In genomic region chr7:149598721-149599308, GRCh38 we compare ENCODE assay signal across 8 cellular contexts.
DNase-seq lines count a peak whose midpoint lies in the region; ATAC-seq, FAIRE-seq and TF ChIP-seq lines count a peak whose summit lies in the region.

No MANE protein-coding gene starts in this region.

- no peak for TF ChIP-seq EP300 in SK-N-SH (IDR thresholded peaks at IDR 0.05; ENCODE audit: borderline replicate concordance in 1 of 2, low read depth in 1 of 2, low read length in 1 of 2)

- H3K9ac ChIP-seq in SK-N-SH, result no peak overlapping the region

- no peaks in the 10 kb centered on the region for H4K20me1 ChIP-seq in SK-N-SH (ENCODE audit: insufficient read depth)

- peak; percentile 59 for TF ChIP-seq RAD21 in SK-N-SH (IDR thresholded peaks at IDR 0.05; ENCODE audit: low read length)

- no peak overlapping the region for H3K4me3 ChIP-seq in HEK293 (ENCODE audit: low read depth, low read length)
- H3K4me3 ChIP-seq in SK-N-SH (ENCODE audit: low read depth in 2 of 2, low read length in 1 of 2), result no peak overlapping the region
- H3K4me3 ChIP-seq in fibroblast of villous mesenchyme (ENCODE audit: low read depth, low read length), result no peak overlapping the region
- no peak overlapping the region for H3K4me3 ChIP-seq in small intestine (ENCODE audit: low read depth in 1 of 2, low read length in 2 of 2)

- H3K27me3 ChIP-seq in SK-N-SH (ENCODE audit: insufficient read depth), result no peaks in the 10 kb centered on the region
- H3K27me3 ChIP-seq in small intestine (ENCODE audit: control insufficient read depth in 2 of 2, insufficient read depth in 2 of 2, low read length in 2 of 2), result no peaks in the 10 kb centered on the region

- no peaks in the 10 kb centered on the region for H3K79me2 ChIP-seq in SK-N-SH (ENCODE audit: insufficient read depth)

- CTCF ChIA-PET in HEK293 (lab: Yijun Ruan, JAX), result interaction anchor here (1.0 kb wide), 1 partner anchor 103 kb away, joined by 5 read pairs; no protein-coding TSS in a partner anchor
- CTCF ChIA-PET in SK-N-SH (lab: Yijun Ruan, JAX), result interaction anchor here (0.7 to 1.4 kb wide), 8 partner anchors 10 to 338 kb away, joined by 3 to 6 read pairs (median 3); no protein-coding TSS in a partner anchor

- 100% methylated on average over 1 of the region's 1 CpG for WGBS in SK-N-SH (ENCODE audit: low lambda C conversion rate)
- 89 to 100% (median 95%) methylated on average over 1 of the region's 1 CpG for WGBS in small intestine, 3 donors

- H3K36me3 ChIP-seq in HEK293 (ENCODE audit: control insufficient read depth in 2 of 2, insufficient read depth in 1 of 2, low read length in 2 of 2) (peaks cover 18 to 93% of the 10 kb centered on the region in 2 experiments; a peak in 2 of 3 replicates), SK-N-SH (replicated peaks in 1 of 2; ENCODE audit: control insufficient read depth in 1 of 2, insufficient read depth in 2 of 2, low read length in 1 of 2) (peaks cover 52 to 60% of the 10 kb centered on the region in 2 experiments), small intestine (ENCODE audit: control insufficient read depth in 2 of 2, insufficient read depth in 2 of 2, low read length in 2 of 2) (peaks cover 7 to 8% of the 10 kb centered on the region in 2 donors)

- FAIRE-seq in small intestine (lab: Jason Lieb, UNC), result no peak

- no peaks in the 10 kb centered on the region for H3K9me3 ChIP-seq in HEK293 (ENCODE audit: control insufficient read depth, insufficient read depth, low read depth, low read length)
- H3K9me3 ChIP-seq in SK-N-SH, result no peaks in the 10 kb centered on the region
- no peaks in the 10 kb centered on the region for H3K9me3 ChIP-seq in small intestine (ENCODE audit: control insufficient read depth, low read depth)

- H3K27ac ChIP-seq in HEK293 (ENCODE audit: extremely low read depth, low read depth, low read length), result no peak overlapping the region
- no peak overlapping the region for H3K27ac ChIP-seq in SK-N-SH (ENCODE audit: low read depth in 2 of 2, low read length in 1 of 2)
- no peak overlapping the region for H3K27ac ChIP-seq in small intestine (ENCODE audit: low read depth in 1 of 2, low read length in 1 of 2)

- no peak for ATAC-seq in HG02571 (IDR thresholded peaks at IDR 0.05; ENCODE audit: unreplicated experiment)

- no peak for TF ChIP-seq CTCF in HEK293 (tag by site-specific recombination; IDR thresholded peaks at IDR 0.05)
- TF ChIP-seq CTCF in SK-N-SH (IDR thresholded peaks at IDR 0.05), result peak; percentile 50
- peak; percentile 67 for TF ChIP-seq CTCF in fibroblast of villous mesenchyme (IDR thresholded peaks at IDR 0.05; ENCODE audit: insufficient read depth, low read depth, low read length)

- POLR2A ChIA-PET in HEK293 (lab: Yijun Ruan, JAX), result no interaction called here
- POLR2A ChIA-PET in SK-N-SH (lab: Yijun Ruan, JAX), result no interaction called here

- no peak overlapping the region for H3K4me2 ChIP-seq in SK-N-SH

- peak; percentile 51 for DNase-seq in ELR (ENCODE audit: low read depth)
- DNase-seq in SK-N-SH, result peak; percentile 51
- DNase-seq in fibroblast of villous mesenchyme (ENCODE audit: low read depth), result peak; percentile 33
- peak; percentile 5 for DNase-seq in small intestine
- no peak for DNase-seq in NCI-H1436 treated with DMSO at 0.1 percent for 48 hours (lab: John Stamatoyannopoulos, UW)
- DNase-seq in T-helper 9 cell, result no peak

- no peaks in the 10 kb centered on the region for H3K9me2 ChIP-seq in SK-N-SH

- H3F3A ChIP-seq in SK-N-SH (replicated peaks; ENCODE audit: insufficient read depth), result peaks cover 7% of the 10 kb centered on the region

- H3K4me1 ChIP-seq in HEK293 (ENCODE audit: control insufficient read depth, insufficient read depth, low read length), result no peaks in the 10 kb centered on the region
- H3K4me1 ChIP-seq in SK-N-SH (ENCODE audit: control insufficient read depth in 1 of 2, insufficient read depth in 2 of 2, low read depth in 1 of 2, low read length in 1 of 2), result no peaks in the 10 kb centered on the region
- H3K4me1 ChIP-seq in small intestine (ENCODE audit: control insufficient read depth in 2 of 2, insufficient read depth in 1 of 2, low read depth in 1 of 2, low read length in 1 of 2), result no peaks in the 10 kb centered on the region

- no peak overlapping the region for H2AFZ ChIP-seq in SK-N-SH (ENCODE audit: low read depth)

TF ChIP-seq in HEK293, 187 proteins besides CTCF, POLR2A, EP300 and RAD21:
- TF ChIP-seq ZNF274 (IDR thresholded peaks at IDR 0.05; ENCODE audit: low read length) (no peak), ZNF274 (tag by site-specific recombination; IDR thresholded peaks at IDR 0.05; ENCODE audit: borderline replicate concordance) (no peak), KLF17 (tag by site-specific recombination; IDR thresholded peaks at IDR 0.05) (no peak), ZNF654 (tag by site-specific recombination; IDR thresholded peaks at IDR 0.05; ENCODE audit: low read depth) (0 out of 2 replicates have a peak, but pooled peaks have one; percentile 18), ZBTB17 (tag by site-specific recombination; IDR thresholded peaks at IDR 0.05) (peak; percentile 36; the same call in 1 of the 2 replicates), TRIM28 (IDR thresholded peaks at IDR 0.05; ENCODE audit: borderline replicate concordance, low read length) (no peak), ZNF426 (tag by site-specific recombination; IDR thresholded peaks at IDR 0.05) (no peak)

TF ChIP-seq in SK-N-SH, 30 proteins besides CTCF, POLR2A, EP300 and RAD21:
- TF ChIP-seq RFX5 (IDR thresholded peaks at IDR 0.05; ENCODE audit: low read length), result no peak
- TF ChIP-seq, protein P1, sequence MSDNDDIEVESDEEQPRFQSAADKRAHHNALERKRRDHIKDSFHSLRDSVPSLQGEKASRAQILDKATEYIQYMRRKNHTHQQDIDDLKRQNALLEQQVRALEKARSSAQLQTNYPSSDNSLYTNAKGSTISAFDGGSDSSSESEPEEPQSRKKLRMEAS (IDR thresholded peaks at IDR 0.05; ENCODE audit: low read depth), result no peak
- TF ChIP-seq SMC3 (IDR thresholded peaks at IDR 0.05; ENCODE audit: low read depth, low read length), result peak; percentile 35
- TF ChIP-seq ZBTB33 (IDR thresholded peaks at IDR 0.05; ENCODE audit: borderline replicate concordance, low read depth), result no peak

Comparison
In these comparisons a context has a peak if more than half of its experiments do, and no peak if none do; other contexts are left out.
1. DNase-seq: peak in ELR (single experiment), SK-N-SH (single experiment), fibroblast of villous mesenchyme (single experiment) and small intestine (single experiment); none in NCI-H1436 treated with DMSO at 0.1 percent for 48 hours (single experiment) and T-helper 9 cell (single experiment).